Comparison of ENCODE assay signal across 10 cellular contexts in the genomic region with DNA sequence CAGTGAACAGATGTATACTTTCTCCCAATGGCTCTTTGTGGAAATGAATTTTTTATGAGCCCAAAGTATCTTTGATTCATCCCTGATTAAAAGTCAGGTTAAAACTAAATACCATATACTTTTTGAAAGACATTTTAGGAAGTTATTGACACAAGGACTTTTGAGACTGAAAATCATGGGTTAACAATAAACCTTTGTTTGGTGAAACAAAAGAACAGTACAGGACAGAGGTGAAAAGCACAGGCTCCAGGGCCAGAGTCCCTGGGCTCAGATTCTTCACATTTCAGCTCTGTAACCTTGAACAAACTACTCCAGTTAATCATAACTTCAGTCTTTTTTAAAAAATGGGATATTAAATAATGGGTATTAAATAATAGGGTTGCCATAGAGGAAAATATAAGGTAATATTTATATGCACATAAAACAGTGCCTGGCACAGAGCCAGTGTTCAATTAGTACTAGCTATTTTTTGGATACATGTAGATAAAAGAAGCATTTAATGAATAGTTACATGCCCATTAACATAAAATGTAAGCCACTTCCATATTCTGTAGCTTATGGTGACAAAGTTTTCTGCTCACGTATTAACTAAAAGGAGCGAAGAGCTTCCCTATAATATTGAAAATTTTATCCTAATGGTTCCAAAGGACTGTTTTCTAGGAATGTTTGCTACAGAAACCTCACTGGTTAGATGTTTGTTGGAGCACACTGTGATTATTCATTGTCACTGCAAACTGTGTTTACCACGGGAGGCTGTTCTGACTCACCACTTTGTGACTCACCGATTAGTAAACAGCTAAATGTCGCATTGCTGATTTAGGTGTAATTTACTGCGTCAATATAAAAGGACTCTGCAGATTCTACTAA.
A peak's percentile ranks its signal among the peaks of the same experiment; 100 is the strongest.
DNase-seq lines count a peak whose midpoint lies in the region; ATAC-seq and TF ChIP-seq lines count a peak whose summit lies in the region.
"Had no signal": no experiment of that assay in that cellular context is flagged by ENCODE, and none has a peak within 500 bp of the region (broad histone marks: within the 10 kb centered on the region; RNA-seq: fewer than 3 reads in every experiment).

No MANE protein-coding gene starts in this region.

- H3K27ac Mint-ChIP-seq in type B pancreatic cell, result peak overlapping the region; percentile 58
- H3K27ac Mint-ChIP-seq in activated CD8-positive, alpha-beta memory T cell treated with anti-CD3 and anti-CD28 coated beads, Interleukin-2, amount 10 ng/mL, durations not matched to agents 7 days and 5 days, result no peak overlapping the region
- H3K27ac Mint-ChIP-seq: activated naive CD4-positive, alpha-beta T cell treated with anti-CD3 and anti-CD28 coated beads, Interleukin-2, amount 50 U/mL, for 24 hours; B cell had no signal

- no peaks in the 10 kb centered on the region for H3K36me3 Mint-ChIP-seq in type B pancreatic cell
- no peaks in the 10 kb centered on the region for H3K36me3 Mint-ChIP-seq in activated CD8-positive, alpha-beta memory T cell treated with anti-CD3 and anti-CD28 coated beads, Interleukin-2, amount 10 ng/mL, durations not matched to agents 7 days and 5 days
- H3K36me3 Mint-ChIP-seq: activated naive CD4-positive, alpha-beta T cell treated with anti-CD3 and anti-CD28 coated beads, Interleukin-2, amount 50 U/mL, for 24 hours had no signal

- H3K4me1 Mint-ChIP-seq in type B pancreatic cell (ENCODE audit: unreplicated experiment), result peaks cover 32% of the 10 kb centered on the region
- no peaks in the 10 kb centered on the region for H3K4me1 Mint-ChIP-seq in activated CD8-positive, alpha-beta memory T cell treated with anti-CD3 and anti-CD28 coated beads, Interleukin-2, amount 10 ng/mL, durations not matched to agents 7 days and 5 days
- H3K4me1 Mint-ChIP-seq: activated naive CD4-positive, alpha-beta T cell treated with anti-CD3 and anti-CD28 coated beads, Interleukin-2, amount 50 U/mL, for 24 hours had no signal

- ATAC-seq in activated CD8-positive, alpha-beta memory T cell treated with anti-CD3 and anti-CD28 coated beads, Interleukin-2, amount 10 ng/mL, durations not matched to agents 7 days and 5 days, result no peak
- ATAC-seq in GM21717 (IDR thresholded peaks at IDR 0.05; ENCODE audit: unreplicated experiment), result no peak

- no peak for TF ChIP-seq CTCF in type B pancreatic cell (conservative IDR thresholded peaks at IDR 0.05)

- peaks cover under 1% of the 10 kb centered on the region for H3K27me3 Mint-ChIP-seq in type B pancreatic cell
- no peaks in the 10 kb centered on the region for H3K27me3 Mint-ChIP-seq in activated CD8-positive, alpha-beta memory T cell treated with anti-CD3 and anti-CD28 coated beads, Interleukin-2, amount 10 ng/mL, durations not matched to agents 7 days and 5 days
- H3K27me3 Mint-ChIP-seq: activated naive CD4-positive, alpha-beta T cell treated with anti-CD3 and anti-CD28 coated beads, Interleukin-2, amount 50 U/mL, for 24 hours had no signal

- H3K4me3 Mint-ChIP-seq in type B pancreatic cell, result peak overlapping the region; percentile 52
- no peak overlapping the region for H3K4me3 Mint-ChIP-seq in activated CD8-positive, alpha-beta memory T cell treated with anti-CD3 and anti-CD28 coated beads, Interleukin-2, amount 10 ng/mL, durations not matched to agents 7 days and 5 days
- H3K4me3 Mint-ChIP-seq: activated naive CD4-positive, alpha-beta T cell treated with anti-CD3 and anti-CD28 coated beads, Interleukin-2, amount 50 U/mL, for 24 hours; B cell had no signal

- CTCF ChIA-PET in activated CD8-positive, alpha-beta memory T cell treated with anti-CD3 and anti-CD28 coated beads, Interleukin-2, amount 10 ng/mL, durations not matched to agents 7 days and 5 days (lab: Charles Lee), result no interaction called here

- peak; percentile 21 for DNase-seq in NOMO-1 treated with DMSO at 0.1 percent for 48 hours (lab: John Stamatoyannopoulos, UW; ENCODE audit: unreplicated experiment)
- no peak for DNase-seq in NOMO-1 treated with dmso at 0.1 percent for 144 hours (lab: John Stamatoyannopoulos, UW; ENCODE audit: unreplicated experiment)
- peak; percentile 59 for DNase-seq in SHP77 treated with DMSO at 0.1 percent for 48 hours (lab: John Stamatoyannopoulos, UW)
- DNase-seq in globus pallidus (ENCODE audit: low spot score), result peak; percentile 66
- no peak for DNase-seq in type B pancreatic cell (ENCODE audit: extremely low spot score, unreplicated experiment)
- DNase-seq in activated CD8-positive, alpha-beta memory T cell treated with anti-CD3 and anti-CD28 coated beads, Interleukin-2, amount 10 ng/mL, durations not matched to agents 7 days and 5 days, result no peak
- no peak for DNase-seq in NCI-H82 treated with DMSO at 0.1 percent for 48 hours (lab: John Stamatoyannopoulos, UW; ENCODE audit: unreplicated experiment)

- peaks cover 9% of the 10 kb centered on the region for H3K9me3 Mint-ChIP-seq in type B pancreatic cell
- no peaks in the 10 kb centered on the region for H3K9me3 Mint-ChIP-seq in activated CD8-positive, alpha-beta memory T cell treated with anti-CD3 and anti-CD28 coated beads, Interleukin-2, amount 10 ng/mL, durations not matched to agents 7 days and 5 days (ENCODE audit: low read depth)
- H3K9me3 Mint-ChIP-seq: activated naive CD4-positive, alpha-beta T cell treated with anti-CD3 and anti-CD28 coated beads, Interleukin-2, amount 50 U/mL, for 24 hours had no signal

Comparison
In these comparisons a context has a peak if more than half of its experiments do, and no peak if none do; other contexts are left out.
1. DNase-seq: peak in NOMO-1 treated with DMSO at 0.1 percent for 48 hours (single experiment), SHP77 treated with DMSO at 0.1 percent for 48 hours (single experiment) and globus pallidus (single experiment); none in NOMO-1 treated with dmso at 0.1 percent for 144 hours (single experiment), type B pancreatic cell (single experiment), activated CD8-positive, alpha-beta memory T cell treated with anti-CD3 and anti-CD28 coated beads, Interleukin-2, amount 10 ng/mL, durations not matched to agents 7 days and 5 days (single experiment) and NCI-H82 treated with DMSO at 0.1 percent for 48 hours (single experiment).